20 cellular contexts compared by ENCODE assay signal in genomic region chr7:1446611-1447032, GRCh38. TPM values are rescaled to one million over a fixed set of nuclear protein-coding genes. Genes with fewer than 3 reads are reported as not detected.
DNase-seq lines count a peak whose midpoint lies in the region; ATAC-seq and TF ChIP-seq lines count a peak whose summit lies in the region.
"Had no signal": no experiment of that assay in that cellular context is flagged by ENCODE, and none has a peak within 500 bp of the region (broad histone marks: within the 10 kb centered on the region; RNA-seq: fewer than 3 reads in every experiment).

No MANE protein-coding gene starts in this region.

- H3K4me1 ChIP-seq in BE2C: no peaks in the 10 kb centered on the region
- H3K4me1 ChIP-seq: uterus had no signal

- no peaks in the 10 kb centered on the region for H3K4me1 Mint-ChIP-seq in stimulated activated naive B cell treated with anti-CD40 and anti-IgM and Interleukin-4, amounts not matched to agents 10 μg/mL and 1 μg/mL and 100 μg/mL, for 72 hours
- H3K4me1 Mint-ChIP-seq: CD14-positive monocyte; stimulated activated effector memory CD8-positive, alpha-beta T cell treated with anti-CD3 and anti-CD28 coated beads, Interleukin-12 subunit alpha, Interleukin-12 subunit beta, amount 100 ng/mL, for 72 hours had no signal

- no peak for TF ChIP-seq CTCF in BE2C (IDR thresholded peaks at IDR 0.05; ENCODE audit: low read depth, low read length)

- no peaks in the 10 kb centered on the region for H3K9me3 ChIP-seq in BE2C
- H3K9me3 ChIP-seq: left ventricle myocardium inferior, uterus had no signal

- H3K9me3 Mint-ChIP-seq in stimulated activated naive B cell treated with anti-CD40 and anti-IgM and Interleukin-4, amounts not matched to agents 10 μg/mL and 1 μg/mL and 100 μg/mL, for 72 hours: no peaks in the 10 kb centered on the region
- H3K9me3 Mint-ChIP-seq: CD14-positive monocyte; naive B cell; stimulated activated effector memory CD8-positive, alpha-beta T cell treated with anti-CD3 and anti-CD28 coated beads, Interleukin-12 subunit alpha, Interleukin-12 subunit beta, amount 100 ng/mL, for 72 hours had no signal

- peak; percentile 23 for DNase-seq in NCI-H2171 treated with DMSO at 0.1 percent for 48 hours (lab: John Stamatoyannopoulos, UW)
- no peak for DNase-seq in NCI-H2171 (lab: John Stamatoyannopoulos, UW)
- DNase-seq in NCI-H69 (lab: John Stamatoyannopoulos, UW): peak; percentile 74
- DNase-seq in stimulated activated naive B cell treated with anti-CD40 and anti-IgM and Interleukin-4, amounts not matched to agents 10 μg/mL and 1 μg/mL and 100 μg/mL, for 72 hours: no peak
- DNase-seq in NCI-H524 (lab: John Stamatoyannopoulos, UW): no peak
- no peak for DNase-seq in BE2C
- DNase-seq: activated effector memory CD4-positive, alpha-beta T cell treated with anti-CD3 and anti-CD28 coated beads, Interleukin-2, amount 50 U/mL, for 16 hours; aorta; foreskin fibroblast; left ventricle myocardium inferior; MV-4-11; naive B cell; NCI-H446 treated with DMSO at 0.1 percent for 48 hours; PC-9; small intestine; uterus had no signal

- peaks cover 3% of the 10 kb centered on the region for H3K27me3 ChIP-seq in BE2C
- H3K27me3 ChIP-seq: uterus had no signal

- peak overlapping the region; percentile 88 for H3K27ac ChIP-seq in cingulate gyrus (ENCODE audit: low read depth, low read length)
- H3K27ac ChIP-seq: left ventricle myocardium inferior, PC-9 had no signal

- H3K27ac Mint-ChIP-seq in stimulated activated naive B cell treated with anti-CD40 and anti-IgM and Interleukin-4, amounts not matched to agents 10 μg/mL and 1 μg/mL and 100 μg/mL, for 72 hours: no peak overlapping the region
- H3K27ac Mint-ChIP-seq: naive B cell; stimulated activated effector memory CD8-positive, alpha-beta T cell treated with anti-CD3 and anti-CD28 coated beads, Interleukin-12 subunit alpha, Interleukin-12 subunit beta, amount 100 ng/mL, for 72 hours had no signal

- H3K4me3 ChIP-seq in BE2C (ENCODE audit: low read depth, low read length): no peak overlapping the region
- H3K4me3 ChIP-seq: left ventricle myocardium inferior, PC-9, uterus had no signal

- peak; percentile 23 to 47 for ATAC-seq in stimulated activated naive B cell treated with anti-CD40 and anti-IgM and Interleukin-4, amounts not matched to agents 10 μg/mL and 1 μg/mL and 100 μg/mL, for 72 hours (replicated peaks)
- no peak for ATAC-seq in GM21737 (IDR thresholded peaks at IDR 0.05; ENCODE audit: unreplicated experiment)

- H3K27me3 Mint-ChIP-seq in stimulated activated naive B cell treated with anti-CD40 and anti-IgM and Interleukin-4, amounts not matched to agents 10 μg/mL and 1 μg/mL and 100 μg/mL, for 72 hours: no peaks in the 10 kb centered on the region
- H3K27me3 Mint-ChIP-seq: naive B cell had no signal

- H3K36me3 Mint-ChIP-seq in stimulated activated naive B cell treated with anti-CD40 and anti-IgM and Interleukin-4, amounts not matched to agents 10 μg/mL and 1 μg/mL and 100 μg/mL, for 72 hours: no peaks in the 10 kb centered on the region
- H3K36me3 Mint-ChIP-seq: CD14-positive monocyte; naive B cell; stimulated activated effector memory CD8-positive, alpha-beta T cell treated with anti-CD3 and anti-CD28 coated beads, Interleukin-12 subunit alpha, Interleukin-12 subunit beta, amount 100 ng/mL, for 72 hours had no signal

- H3K36me3 ChIP-seq in BE2C: no peaks in the 10 kb centered on the region
- H3K36me3 ChIP-seq: uterus had no signal

- H3K4me3 Mint-ChIP-seq in stimulated activated naive B cell treated with anti-CD40 and anti-IgM and Interleukin-4, amounts not matched to agents 10 μg/mL and 1 μg/mL and 100 μg/mL, for 72 hours: no peak overlapping the region
- H3K4me3 Mint-ChIP-seq: CD14-positive monocyte; naive B cell; stimulated activated effector memory CD8-positive, alpha-beta T cell treated with anti-CD3 and anti-CD28 coated beads, Interleukin-12 subunit alpha, Interleukin-12 subunit beta, amount 100 ng/mL, for 72 hours had no signal

RNA-seq across cellular contexts. Expression of gene MICALL2, which starts 12.6 kb away (rescaled TPM):
- polyA plus RNA-seq in BE2C (2012; ENCODE audit: insufficient read depth, insufficient read length, low read depth): 0.34 TPM

RNA-seq across cellular contexts. Expression of gene INTS1, which starts 57.6 kb away (rescaled TPM):
- polyA plus RNA-seq in BE2C (2012; ENCODE audit: insufficient read depth, insufficient read length, low read depth): 280 TPM

Comparison
In these comparisons a context has a peak if more than half of its experiments do, and no peak if none do; other contexts are left out.
1. DNase-seq: peak in NCI-H2171 treated with DMSO at 0.1 percent for 48 hours (single experiment) and NCI-H69 (single experiment); none in NCI-H2171 (single experiment), stimulated activated naive B cell treated with anti-CD40 and anti-IgM and Interleukin-4, amounts not matched to agents 10 μg/mL and 1 μg/mL and 100 μg/mL, for 72 hours (single experiment), NCI-H524 (0 of 2) and BE2C (single experiment).